Comparison of ENCODE assay signal across 1 cellular context in genomic region chr1:206782448-206782847, GRCh38.
A peak's percentile ranks its signal among the peaks of the same experiment; 100 is the strongest.
TF ChIP-seq lines count a peak whose summit lies in the region.

No MANE protein-coding gene starts in this region.

TF ChIP-seq in GM12878, 131 proteins besides CTCF, POLR2A, EP300 and RAD21 (continued from another document and continues in another):
- TF ChIP-seq E2F8 (IDR thresholded peaks at IDR 0.05; ENCODE audit: low read depth, partially characterized antibody) (no peak), FOS (IDR thresholded peaks at IDR 0.05; ENCODE audit: borderline replicate concordance, extremely low read depth, insufficient read length) (no peak), BACH1 (IDR thresholded peaks at IDR 0.05; ENCODE audit: borderline replicate concordance) (no peak; the same call in 1 of the 2 replicates), MTA2 (IDR thresholded peaks at IDR 0.05; ENCODE audit: low read depth) (peak; percentile 85), NBN (IDR thresholded peaks at IDR 0.05) (no peak), TBL1XR1 (IDR thresholded peaks at IDR 0.05; ENCODE audit: low read depth, low read length) (peak; percentile 77; the same call in 1 of the 2 replicates), NFXL1 (IDR thresholded peaks at IDR 0.05; ENCODE audit: borderline replicate concordance) (no peak), EED (IDR thresholded peaks at IDR 0.05; ENCODE audit: low read depth) (peak; percentile 89), SMC3 (IDR thresholded peaks at IDR 0.05; ENCODE audit: borderline replicate concordance, low read length) (no peak), YBX1 (IDR thresholded peaks at IDR 0.05) (no peak), ATF2 (IDR thresholded peaks at IDR 0.05; ENCODE audit: low read length) (peak; percentile 40; the same call in 1 of the 2 replicates), ZNF622 (IDR thresholded peaks at IDR 0.05) (no peak), SRF (IDR thresholded peaks at IDR 0.05; ENCODE audit: low read depth in 2 of 2, low read length in 2 of 2) (no peak), DPF2 (IDR thresholded peaks at IDR 0.05) (peak; percentile 75; the same call in 1 of the 2 replicates), RBBP5 (conservative IDR thresholded peaks at IDR 0.05) (no peak), ASH2L (IDR thresholded peaks at IDR 0.05; ENCODE audit: borderline replicate concordance, low read depth) (no peak), IKZF2 (IDR thresholded peaks at IDR 0.05) (peak; percentile 91 to 94), ZSCAN29 (IDR thresholded peaks at IDR 0.05) (no peak), HDAC6 (IDR thresholded peaks at IDR 0.05; ENCODE audit: unreplicated experiment) (no peak), CBFB (IDR thresholded peaks at IDR 0.05; ENCODE audit: low read depth) (peak; percentile 92), EGR1 (IDR thresholded peaks at IDR 0.05; ENCODE audit: borderline replicate concordance in 1 of 2, low read depth in 2 of 2, low read length in 2 of 2) (no peak), ELK1 (IDR thresholded peaks at IDR 0.05; ENCODE audit: low read depth, low read length) (no peak), MXI1 (IDR thresholded peaks at IDR 0.05; ENCODE audit: low read depth, low read length) (no peak), MAX (IDR thresholded peaks at IDR 0.05; ENCODE audit: low read depth, low read length) (no peak), FOXK2 (IDR thresholded peaks at IDR 0.05) (no peak), TARDBP (IDR thresholded peaks at IDR 0.05; ENCODE audit: borderline replicate concordance) (no peak), HDGF (IDR thresholded peaks at IDR 0.05) (no peak), YY1 (IDR thresholded peaks at IDR 0.05; ENCODE audit: low read depth, low read length) (no peak), PAX5 (IDR thresholded peaks at IDR 0.05; ENCODE audit: borderline replicate concordance, low read depth, low read length) (peak; percentile 86; the same call in 1 of the 2 replicates), IKZF1 (conservative IDR thresholded peaks at IDR 0.05) (peak; percentile 92), SMAD5 (IDR thresholded peaks at IDR 0.05; ENCODE audit: low read depth) (no peak), KLF5 (IDR thresholded peaks at IDR 0.05; ENCODE audit: partially characterized antibody) (peak; percentile 44), NR2C2 (IDR thresholded peaks at IDR 0.05; ENCODE audit: borderline replicate concordance, control insufficient read depth, insufficient read length, low read depth) (no peak), NR2C1 (IDR thresholded peaks at IDR 0.05) (no peak; the same call in 1 of the 2 replicates), HDAC2 (IDR thresholded peaks at IDR 0.05) (no peak), SMAD1 (IDR thresholded peaks at IDR 0.05; ENCODE audit: low read depth, partially characterized antibody) (peak; percentile 32)
- TF ChIP-seq, protein P1, sequence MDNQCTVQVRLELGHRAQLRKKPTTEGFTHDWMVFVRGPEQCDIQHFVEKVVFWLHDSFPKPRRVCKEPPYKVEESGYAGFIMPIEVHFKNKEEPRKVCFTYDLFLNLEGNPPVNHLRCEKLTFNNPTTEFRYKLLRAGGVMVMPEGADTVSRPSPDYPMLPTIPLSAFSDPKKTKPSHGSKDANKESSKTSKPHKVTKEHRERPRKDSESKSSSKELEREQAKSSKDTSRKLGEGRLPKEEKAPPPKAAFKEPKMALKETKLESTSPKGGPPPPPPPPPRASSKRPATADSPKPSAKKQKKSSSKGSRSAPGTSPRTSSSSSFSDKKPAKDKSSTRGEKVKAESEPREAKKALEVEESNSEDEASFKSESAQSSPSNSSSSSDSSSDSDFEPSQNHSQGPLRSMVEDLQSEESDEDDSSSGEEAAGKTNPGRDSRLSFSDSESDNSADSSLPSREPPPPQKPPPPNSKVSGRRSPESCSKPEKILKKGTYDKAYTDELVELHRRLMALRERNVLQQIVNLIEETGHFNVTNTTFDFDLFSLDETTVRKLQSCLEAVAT (IDR thresholded peaks at IDR 0.05), result peak; percentile 79; the same call in 1 of the 2 replicates
- TF ChIP-seq, protein P2, sequence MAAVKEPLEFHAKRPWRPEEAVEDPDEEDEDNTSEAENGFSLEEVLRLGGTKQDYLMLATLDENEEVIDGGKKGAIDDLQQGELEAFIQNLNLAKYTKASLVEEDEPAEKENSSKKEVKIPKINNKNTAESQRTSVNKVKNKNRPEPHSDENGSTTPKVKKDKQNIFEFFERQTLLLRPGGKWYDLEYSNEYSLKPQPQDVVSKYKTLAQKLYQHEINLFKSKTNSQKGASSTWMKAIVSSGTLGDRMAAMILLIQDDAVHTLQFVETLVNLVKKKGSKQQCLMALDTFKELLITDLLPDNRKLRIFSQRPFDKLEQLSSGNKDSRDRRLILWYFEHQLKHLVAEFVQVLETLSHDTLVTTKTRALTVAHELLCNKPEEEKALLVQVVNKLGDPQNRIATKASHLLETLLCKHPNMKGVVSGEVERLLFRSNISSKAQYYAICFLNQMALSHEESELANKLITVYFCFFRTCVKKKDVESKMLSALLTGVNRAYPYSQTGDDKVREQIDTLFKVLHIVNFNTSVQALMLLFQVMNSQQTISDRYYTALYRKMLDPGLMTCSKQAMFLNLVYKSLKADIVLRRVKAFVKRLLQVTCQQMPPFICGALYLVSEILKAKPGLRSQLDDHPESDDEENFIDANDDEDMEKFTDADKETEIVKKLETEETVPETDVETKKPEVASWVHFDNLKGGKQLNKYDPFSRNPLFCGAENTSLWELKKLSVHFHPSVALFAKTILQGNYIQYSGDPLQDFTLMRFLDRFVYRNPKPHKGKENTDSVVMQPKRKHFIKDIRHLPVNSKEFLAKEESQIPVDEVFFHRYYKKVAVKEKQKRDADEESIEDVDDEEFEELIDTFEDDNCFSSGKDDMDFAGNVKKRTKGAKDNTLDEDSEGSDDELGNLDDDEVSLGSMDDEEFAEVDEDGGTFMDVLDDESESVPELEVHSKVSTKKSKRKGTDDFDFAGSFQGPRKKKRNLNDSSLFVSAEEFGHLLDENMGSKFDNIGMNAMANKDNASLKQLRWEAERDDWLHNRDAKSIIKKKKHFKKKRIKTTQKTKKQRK (IDR thresholded peaks at IDR 0.05; ENCODE audit: low read depth, low read length), result no peak
- TF ChIP-seq, protein P3, sequence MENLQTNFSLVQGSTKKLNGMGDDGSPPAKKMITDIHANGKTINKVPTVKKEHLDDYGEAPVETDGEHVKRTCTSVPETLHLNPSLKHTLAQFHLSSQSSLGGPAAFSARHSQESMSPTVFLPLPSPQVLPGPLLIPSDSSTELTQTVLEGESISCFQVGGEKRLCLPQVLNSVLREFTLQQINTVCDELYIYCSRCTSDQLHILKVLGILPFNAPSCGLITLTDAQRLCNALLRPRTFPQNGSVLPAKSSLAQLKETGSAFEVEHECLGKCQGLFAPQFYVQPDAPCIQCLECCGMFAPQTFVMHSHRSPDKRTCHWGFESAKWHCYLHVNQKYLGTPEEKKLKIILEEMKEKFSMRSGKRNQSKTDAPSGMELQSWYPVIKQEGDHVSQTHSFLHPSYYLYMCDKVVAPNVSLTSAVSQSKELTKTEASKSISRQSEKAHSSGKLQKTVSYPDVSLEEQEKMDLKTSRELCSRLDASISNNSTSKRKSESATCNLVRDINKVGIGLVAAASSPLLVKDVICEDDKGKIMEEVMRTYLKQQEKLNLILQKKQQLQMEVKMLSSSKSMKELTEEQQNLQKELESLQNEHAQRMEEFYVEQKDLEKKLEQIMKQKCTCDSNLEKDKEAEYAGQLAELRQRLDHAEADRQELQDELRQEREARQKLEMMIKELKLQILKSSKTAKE (IDR thresholded peaks at IDR 0.05; ENCODE audit: low read depth, poor library complexity, severe bottlenecking), result peak; percentile 82
- TF ChIP-seq, protein P4, sequence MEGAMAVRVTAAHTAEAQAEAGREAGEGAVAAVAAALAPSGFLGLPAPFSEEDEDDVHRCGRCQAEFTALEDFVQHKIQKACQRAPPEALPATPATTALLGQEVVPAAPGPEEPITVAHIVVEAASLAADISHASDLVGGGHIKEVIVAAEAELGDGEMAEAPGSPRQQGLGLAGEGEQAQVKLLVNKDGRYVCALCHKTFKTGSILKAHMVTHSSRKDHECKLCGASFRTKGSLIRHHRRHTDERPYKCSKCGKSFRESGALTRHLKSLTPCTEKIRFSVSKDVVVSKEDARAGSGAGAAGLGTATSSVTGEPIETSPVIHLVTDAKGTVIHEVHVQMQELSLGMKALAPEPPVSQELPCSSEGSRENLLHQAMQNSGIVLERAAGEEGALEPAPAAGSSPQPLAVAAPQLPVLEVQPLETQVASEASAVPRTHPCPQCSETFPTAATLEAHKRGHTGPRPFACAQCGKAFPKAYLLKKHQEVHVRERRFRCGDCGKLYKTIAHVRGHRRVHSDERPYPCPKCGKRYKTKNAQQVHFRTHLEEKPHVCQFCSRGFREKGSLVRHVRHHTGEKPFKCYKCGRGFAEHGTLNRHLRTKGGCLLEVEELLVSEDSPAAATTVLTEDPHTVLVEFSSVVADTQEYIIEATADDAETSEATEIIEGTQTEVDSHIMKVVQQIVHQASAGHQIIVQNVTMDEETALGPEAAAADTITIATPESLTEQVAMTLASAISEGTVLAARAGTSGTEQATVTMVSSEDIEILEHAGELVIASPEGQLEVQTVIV (IDR thresholded peaks at IDR 0.05; ENCODE audit: borderline replicate concordance, partially characterized antibody), result no peak
- TF ChIP-seq, protein P5, sequence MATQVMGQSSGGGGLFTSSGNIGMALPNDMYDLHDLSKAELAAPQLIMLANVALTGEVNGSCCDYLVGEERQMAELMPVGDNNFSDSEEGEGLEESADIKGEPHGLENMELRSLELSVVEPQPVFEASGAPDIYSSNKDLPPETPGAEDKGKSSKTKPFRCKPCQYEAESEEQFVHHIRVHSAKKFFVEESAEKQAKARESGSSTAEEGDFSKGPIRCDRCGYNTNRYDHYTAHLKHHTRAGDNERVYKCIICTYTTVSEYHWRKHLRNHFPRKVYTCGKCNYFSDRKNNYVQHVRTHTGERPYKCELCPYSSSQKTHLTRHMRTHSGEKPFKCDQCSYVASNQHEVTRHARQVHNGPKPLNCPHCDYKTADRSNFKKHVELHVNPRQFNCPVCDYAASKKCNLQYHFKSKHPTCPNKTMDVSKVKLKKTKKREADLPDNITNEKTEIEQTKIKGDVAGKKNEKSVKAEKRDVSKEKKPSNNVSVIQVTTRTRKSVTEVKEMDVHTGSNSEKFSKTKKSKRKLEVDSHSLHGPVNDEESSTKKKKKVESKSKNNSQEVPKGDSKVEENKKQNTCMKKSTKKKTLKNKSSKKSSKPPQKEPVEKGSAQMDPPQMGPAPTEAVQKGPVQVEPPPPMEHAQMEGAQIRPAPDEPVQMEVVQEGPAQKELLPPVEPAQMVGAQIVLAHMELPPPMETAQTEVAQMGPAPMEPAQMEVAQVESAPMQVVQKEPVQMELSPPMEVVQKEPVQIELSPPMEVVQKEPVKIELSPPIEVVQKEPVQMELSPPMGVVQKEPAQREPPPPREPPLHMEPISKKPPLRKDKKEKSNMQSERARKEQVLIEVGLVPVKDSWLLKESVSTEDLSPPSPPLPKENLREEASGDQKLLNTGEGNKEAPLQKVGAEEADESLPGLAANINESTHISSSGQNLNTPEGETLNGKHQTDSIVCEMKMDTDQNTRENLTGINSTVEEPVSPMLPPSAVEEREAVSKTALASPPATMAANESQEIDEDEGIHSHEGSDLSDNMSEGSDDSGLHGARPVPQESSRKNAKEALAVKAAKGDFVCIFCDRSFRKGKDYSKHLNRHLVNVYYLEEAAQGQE (IDR thresholded peaks at IDR 0.05; ENCODE audit: low read depth, low read length), result no peak
- TF ChIP-seq, protein P6, sequence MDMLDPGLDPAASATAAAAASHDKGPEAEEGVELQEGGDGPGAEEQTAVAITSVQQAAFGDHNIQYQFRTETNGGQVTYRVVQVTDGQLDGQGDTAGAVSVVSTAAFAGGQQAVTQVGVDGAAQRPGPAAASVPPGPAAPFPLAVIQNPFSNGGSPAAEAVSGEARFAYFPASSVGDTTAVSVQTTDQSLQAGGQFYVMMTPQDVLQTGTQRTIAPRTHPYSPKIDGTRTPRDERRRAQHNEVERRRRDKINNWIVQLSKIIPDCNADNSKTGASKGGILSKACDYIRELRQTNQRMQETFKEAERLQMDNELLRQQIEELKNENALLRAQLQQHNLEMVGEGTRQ (IDR thresholded peaks at IDR 0.05; ENCODE audit: borderline replicate concordance, low read depth, low read length), result no peak
- TF ChIP-seq, protein P7, sequence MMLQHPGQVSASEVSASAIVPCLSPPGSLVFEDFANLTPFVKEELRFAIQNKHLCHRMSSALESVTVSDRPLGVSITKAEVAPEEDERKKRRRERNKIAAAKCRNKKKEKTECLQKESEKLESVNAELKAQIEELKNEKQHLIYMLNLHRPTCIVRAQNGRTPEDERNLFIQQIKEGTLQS (IDR thresholded peaks at IDR 0.05; ENCODE audit: borderline replicate concordance, extremely low read depth, low read depth, low read length), result no peak
